17 cellular contexts compared by ENCODE assay signal in the genomic region with DNA sequence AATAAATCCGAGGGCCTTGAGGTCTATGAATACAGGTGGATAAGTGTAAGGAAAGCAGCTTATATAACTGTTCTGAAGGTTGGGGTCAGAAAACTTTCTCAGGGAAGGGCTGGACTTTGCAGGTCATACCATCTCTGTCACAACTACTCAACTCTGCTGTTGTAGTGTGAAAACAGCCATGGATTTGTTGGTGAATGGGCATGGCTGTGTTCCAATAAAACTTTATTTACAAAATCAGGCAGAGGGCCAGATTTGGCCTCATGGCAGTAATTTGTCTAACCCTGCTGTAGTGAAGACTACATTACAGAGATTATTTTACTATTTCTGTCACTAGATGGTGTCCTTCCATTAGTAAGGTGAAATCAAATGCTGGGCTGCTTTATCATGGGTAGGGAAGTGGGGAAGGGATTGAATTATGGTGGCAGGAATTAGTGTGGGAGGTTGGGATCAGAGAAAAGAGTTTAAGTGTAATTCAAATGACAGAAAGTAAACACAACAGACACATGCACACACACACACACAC.
DNase-seq lines count a peak whose midpoint lies in the region; ATAC-seq and TF ChIP-seq lines count a peak whose summit lies in the region.
"Had no signal": no experiment of that assay in that cellular context is flagged by ENCODE, and none has a peak within 500 bp of the region (broad histone marks: within the 10 kb centered on the region; RNA-seq: fewer than 3 reads in every experiment).

No MANE protein-coding gene starts in this region.

- ATAC-seq in HG02571 (IDR thresholded peaks at IDR 0.05; ENCODE audit: unreplicated experiment) (no peak), GM21723 (IDR thresholded peaks at IDR 0.05; ENCODE audit: unreplicated experiment) (no peak)
- ATAC-seq: gastrocnemius medialis, T-cell had no signal

- TF ChIP-seq CTCF in progenitor cell of endocrine pancreas (IDR thresholded peaks at IDR 0.05; ENCODE audit: unreplicated experiment) = peak; percentile 8

- no peaks in the 10 kb centered on the region for H3K36me3 Mint-ChIP-seq in progenitor cell of endocrine pancreas (ENCODE audit: insufficient read depth)
- H3K36me3 Mint-ChIP-seq: activated naive CD8-positive, alpha-beta T cell treated with anti-CD3 and anti-CD28 coated beads, Interleukin-2, amount 10 ng/mL, durations not matched to agents 7 days and 5 days; mesothelial cell of epicardium; T-cell had no signal

- H3K9me3 Mint-ChIP-seq in progenitor cell of endocrine pancreas (ENCODE audit: low read depth) = no peaks in the 10 kb centered on the region
- H3K9me3 Mint-ChIP-seq: activated naive CD8-positive, alpha-beta T cell treated with anti-CD3 and anti-CD28 coated beads, Interleukin-2, amount 10 ng/mL, durations not matched to agents 7 days and 5 days; mesothelial cell of epicardium had no signal

- H3K4me1 Mint-ChIP-seq in progenitor cell of endocrine pancreas (ENCODE audit: low read depth) = peaks cover 5% of the 10 kb centered on the region
- H3K4me1 Mint-ChIP-seq: activated naive CD8-positive, alpha-beta T cell treated with anti-CD3 and anti-CD28 coated beads, Interleukin-2, amount 10 ng/mL, durations not matched to agents 7 days and 5 days; mesothelial cell of epicardium; T-cell had no signal

- H3K4me3 Mint-ChIP-seq in progenitor cell of endocrine pancreas (ENCODE audit: low read depth) = no peak overlapping the region
- H3K4me3 Mint-ChIP-seq: activated naive CD8-positive, alpha-beta T cell treated with anti-CD3 and anti-CD28 coated beads, Interleukin-2, amount 10 ng/mL, durations not matched to agents 7 days and 5 days; mesothelial cell of epicardium; T-cell had no signal

- DNase-seq in NCI-H1417 (lab: John Stamatoyannopoulos, UW) (peak; percentile 26 to 70 (median 28)), NCI-H1417 treated with DMSO at 0.1 percent for 48 hours (lab: John Stamatoyannopoulos, UW) (no peak), NCI-H524 (lab: John Stamatoyannopoulos, UW) (peak; percentile 63 to 77), SK-MEL-5 (ENCODE audit: low read depth, low spot score) (peak; percentile 30), progenitor cell of endocrine pancreas (ENCODE audit: low spot score, unreplicated experiment) (no peak)
- DNase-seq in activated T-cell treated with anti-CD3 and anti-CD28 coated beads, Interleukin-2, amount 50 U/mL, for 48 hours = no peak
- DNase-seq: activated CD4-positive, CD25-positive, alpha-beta regulatory T cell treated with anti-CD3 and anti-CD28 coated beads, Interleukin-2, amount 50 U/mL, for 72 hours; activated naive CD8-positive, alpha-beta T cell treated with anti-CD3 and anti-CD28 coated beads, Interleukin-2, amount 10 ng/mL, durations not matched to agents 7 days and 5 days; caudate nucleus; gastrocnemius medialis; MV-4-11; stimulated activated CD4-positive, alpha-beta T cell treated with anti-CD3 and anti-CD28 coated beads, Interleukin-12 subunit alpha, Interleukin-12 subunit beta, amount 100 ng/mL, for 4 hours; T-cell; testis had no signal

- in situ Hi-C loops in SK-MEL-5 (cut with HindIII; ENCODE audit: low pct_unique_long_range_greater_than_20kb, low sequenced_read_pairs) = no loop called here

- no peak overlapping the region for H3K27ac Mint-ChIP-seq in progenitor cell of endocrine pancreas
- H3K27ac Mint-ChIP-seq: activated naive CD8-positive, alpha-beta T cell treated with anti-CD3 and anti-CD28 coated beads, Interleukin-2, amount 10 ng/mL, durations not matched to agents 7 days and 5 days; mesothelial cell of epicardium; T-cell had no signal

- H3K27me3 Mint-ChIP-seq in progenitor cell of endocrine pancreas = peaks cover 23% of the 10 kb centered on the region
- H3K27me3 Mint-ChIP-seq: activated naive CD8-positive, alpha-beta T cell treated with anti-CD3 and anti-CD28 coated beads, Interleukin-2, amount 10 ng/mL, durations not matched to agents 7 days and 5 days had no signal

Comparison
In these comparisons a context has a peak if more than half of its experiments do, and no peak if none do; other contexts are left out.
1. DNase-seq: peak in NCI-H1417 (3 of 3), NCI-H524 (2 of 2) and SK-MEL-5 (single experiment); none in NCI-H1417 treated with DMSO at 0.1 percent for 48 hours (single experiment), progenitor cell of endocrine pancreas (single experiment) and activated T-cell treated with anti-CD3 and anti-CD28 coated beads, Interleukin-2, amount 50 U/mL, for 48 hours (0 of 2).